In genomic region chr18:987325-988186, GRCh38 we compare ENCODE assay signal across 16 cellular contexts.
DNase-seq lines count a peak whose midpoint lies in the region; TF ChIP-seq lines count a peak whose summit lies in the region.
"Had no signal": no experiment of that assay in that cellular context is flagged by ENCODE, and none has a peak within 500 bp of the region (broad histone marks: within the 10 kb centered on the region; RNA-seq: fewer than 3 reads in every experiment).

No MANE protein-coding gene starts in this region.

- H3K36me3 Mint-ChIP-seq in osteocyte (ENCODE audit: unreplicated experiment) = no peaks in the 10 kb centered on the region
- H3K36me3 Mint-ChIP-seq in activated naive CD8-positive, alpha-beta T cell treated with anti-CD3 and anti-CD28 coated beads for 36 hours = no peaks in the 10 kb centered on the region

- no peaks in the 10 kb centered on the region for H3K9me3 Mint-ChIP-seq in osteocyte (ENCODE audit: unreplicated experiment)
- no peaks in the 10 kb centered on the region for H3K9me3 Mint-ChIP-seq in activated naive CD8-positive, alpha-beta T cell treated with anti-CD3 and anti-CD28 coated beads for 36 hours
- H3K9me3 Mint-ChIP-seq: activated T-helper 17 cell treated with anti-CD3 and anti-CD28 coated beads, Interleukin-2, amount 50 U/mL, for 72 hours had no signal

- H3K4me1 ChIP-seq in colonic mucosa = no peaks in the 10 kb centered on the region
- H3K4me1 ChIP-seq: breast epithelium, psoas muscle had no signal

- H3K4me3 Mint-ChIP-seq in osteocyte (ENCODE audit: unreplicated experiment) = no peak overlapping the region
- H3K4me3 Mint-ChIP-seq in activated naive CD8-positive, alpha-beta T cell treated with anti-CD3 and anti-CD28 coated beads for 36 hours = no peak overlapping the region
- H3K4me3 Mint-ChIP-seq: activated T-helper 17 cell treated with anti-CD3 and anti-CD28 coated beads, Interleukin-2, amount 50 U/mL, for 72 hours had no signal

- DNase-seq in ELR (ENCODE audit: low read depth) = peak; percentile 45
- DNase-seq in RWPE1 (ENCODE audit: low spot score) = peak; percentile 23
- peak; percentile 53 to 58 for DNase-seq in erythroblast (lab: John Stamatoyannopoulos, UW)
- DNase-seq in osteocyte (ENCODE audit: extremely low spot score, unreplicated experiment) = no peak
- no peak for DNase-seq in activated naive CD8-positive, alpha-beta T cell treated with anti-CD3 and anti-CD28 coated beads for 36 hours
- no peak for DNase-seq in NCI-H2171 (lab: John Stamatoyannopoulos, UW)
- DNase-seq in colonic mucosa = no peak
- no peak for DNase-seq in NCI-H128 (lab: John Stamatoyannopoulos, UW; ENCODE audit: unreplicated experiment)
- DNase-seq: activated CD4-positive, alpha-beta T cell treated with anti-CD3 and anti-CD28 coated beads for 4 hours; GDM1; psoas muscle; stimulated activated CD4-positive, alpha-beta T cell treated with anti-CD3 and anti-CD28 coated beads, Interleukin-4, amount 100 ng/mL, for 24 hours; stimulated activated naive CD4-positive, alpha-beta T cell had no signal

- H3K27ac ChIP-seq in RWPE1 (no peak overlapping the region), colonic mucosa (no peak overlapping the region)
- H3K27ac ChIP-seq: breast epithelium, epithelial cell of prostate, psoas muscle had no signal

- no peaks in the 10 kb centered on the region for H3K36me3 ChIP-seq in colonic mucosa
- H3K36me3 ChIP-seq: breast epithelium had no signal

- H3K4me3 ChIP-seq in colonic mucosa = no peak overlapping the region
- H3K4me3 ChIP-seq: breast epithelium, psoas muscle had no signal

- no peak overlapping the region for H3K9ac ChIP-seq in colonic mucosa (ENCODE audit: low read depth in 2 of 2, low read length in 2 of 2)

- peak overlapping the region; percentile 50 for H3K27ac Mint-ChIP-seq in osteocyte (ENCODE audit: unreplicated experiment)
- no peak overlapping the region for H3K27ac Mint-ChIP-seq in activated naive CD8-positive, alpha-beta T cell treated with anti-CD3 and anti-CD28 coated beads for 36 hours
- H3K27ac Mint-ChIP-seq: activated T-helper 17 cell treated with anti-CD3 and anti-CD28 coated beads, Interleukin-2, amount 50 U/mL, for 72 hours had no signal

- intact Hi-C loops in colonic mucosa (cut with DNase I) = loop anchor here (5.0 kb wide), 1 partner anchor 50 kb away; no protein-coding TSS in a partner anchor

- POLR2A ChIA-PET in RWPE1 (lab: Yijun Ruan, JAX; ENCODE audit: low non-redundant PET) = no interaction called here

- no peak for TF ChIP-seq POLR2A in erythroblast (IDR thresholded peaks at IDR 0.05; ENCODE audit: low read length)

- CTCF ChIA-PET in RWPE1 (lab: Yijun Ruan, JAX) = no interaction called here

- no peak for TF ChIP-seq CTCF in RWPE1 (conservative IDR thresholded peaks at IDR 0.05; ENCODE audit: low read depth)
- TF ChIP-seq CTCF in osteocyte (IDR thresholded peaks at IDR 0.05) = no peak
- no peak for TF ChIP-seq CTCF in colonic mucosa (IDR thresholded peaks at IDR 0.05)

- no peaks in the 10 kb centered on the region for H3K27me3 ChIP-seq in colonic mucosa
- H3K27me3 ChIP-seq: breast epithelium had no signal

- H3K9me3 ChIP-seq in colonic mucosa = no peaks in the 10 kb centered on the region
- H3K9me3 ChIP-seq: breast epithelium, psoas muscle had no signal

- H3K4me1 Mint-ChIP-seq in osteocyte (ENCODE audit: unreplicated experiment) = peaks cover 35% of the 10 kb centered on the region
- no peaks in the 10 kb centered on the region for H3K4me1 Mint-ChIP-seq in activated naive CD8-positive, alpha-beta T cell treated with anti-CD3 and anti-CD28 coated beads for 36 hours
- H3K4me1 Mint-ChIP-seq: activated T-helper 17 cell treated with anti-CD3 and anti-CD28 coated beads, Interleukin-2, amount 50 U/mL, for 72 hours had no signal

- H3K27me3 Mint-ChIP-seq in osteocyte (ENCODE audit: unreplicated experiment) = no peaks in the 10 kb centered on the region
- H3K27me3 Mint-ChIP-seq in activated naive CD8-positive, alpha-beta T cell treated with anti-CD3 and anti-CD28 coated beads for 36 hours = no peaks in the 10 kb centered on the region

Comparison
In these comparisons a context has a peak if more than half of its experiments do, and no peak if none do; other contexts are left out.
1. DNase-seq: peak in ELR (single experiment), RWPE1 (single experiment) and erythroblast (2 of 2); none in osteocyte (single experiment), activated naive CD8-positive, alpha-beta T cell treated with anti-CD3 and anti-CD28 coated beads for 36 hours (single experiment), NCI-H2171 (single experiment), colonic mucosa (single experiment) and NCI-H128 (single experiment).